10 cellular contexts compared by ENCODE assay signal in the genomic region with DNA sequence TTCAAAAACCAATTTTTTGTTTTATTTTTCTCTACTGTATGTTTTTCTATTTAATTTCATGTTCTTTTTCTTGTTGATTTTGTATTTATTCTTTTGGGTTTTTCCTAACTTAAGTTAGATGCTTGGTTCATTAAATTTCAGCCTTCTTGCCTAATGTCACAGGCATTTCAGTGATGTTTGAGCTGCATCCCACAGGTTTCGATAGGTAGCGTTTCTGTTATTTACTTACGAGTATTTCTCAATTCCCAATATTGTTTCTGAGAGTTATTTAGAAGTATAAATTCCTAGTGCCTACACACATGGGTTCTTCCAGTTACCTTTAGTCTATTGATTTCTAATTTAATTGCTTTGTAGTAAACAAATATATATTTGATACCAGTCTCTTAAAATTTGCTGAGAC. TPM values are rescaled to one million over a fixed set of nuclear protein-coding genes. Genes with fewer than 3 reads are reported as not detected.
"Had no signal": no experiment of that assay in that cellular context is flagged by ENCODE, and none has a peak within 500 bp of the region (broad histone marks: within the 10 kb centered on the region; RNA-seq: fewer than 3 reads in every experiment).

No MANE protein-coding gene starts in this region.

- H3K27ac ChIP-seq: GM23248, HL-60, KMS-11 had no signal

- H3K36me3 ChIP-seq: HAP-1 had no signal

- DNase-seq: GM23248, GOT3, H7, HFFc6, KBM-7 had no signal

- H3K4me3 Mint-ChIP-seq: HFFc6, IgD-negative memory B cell had no signal

- ATAC-seq: HCT116 had no signal

- H3K27ac Mint-ChIP-seq: HFFc6, IgD-negative memory B cell had no signal

- H3K9me3 Mint-ChIP-seq: HFFc6 had no signal

- H3K9me3 ChIP-seq: HAP-1 had no signal

- H3K9ac ChIP-seq: GM23248, KMS-11 had no signal

- H3K4me1 ChIP-seq: HAP-1 had no signal

- H3K4me3 ChIP-seq: GM23248, HAP-1 had no signal

RNA-seq across cellular contexts. Expression of a gene that starts 18.2 kb away (rescaled TPM):
- polyA plus RNA-seq: IgD-negative memory B cell had no signal
